Comparison of ENCODE assay signal across 1 cellular context in the genomic region with DNA sequence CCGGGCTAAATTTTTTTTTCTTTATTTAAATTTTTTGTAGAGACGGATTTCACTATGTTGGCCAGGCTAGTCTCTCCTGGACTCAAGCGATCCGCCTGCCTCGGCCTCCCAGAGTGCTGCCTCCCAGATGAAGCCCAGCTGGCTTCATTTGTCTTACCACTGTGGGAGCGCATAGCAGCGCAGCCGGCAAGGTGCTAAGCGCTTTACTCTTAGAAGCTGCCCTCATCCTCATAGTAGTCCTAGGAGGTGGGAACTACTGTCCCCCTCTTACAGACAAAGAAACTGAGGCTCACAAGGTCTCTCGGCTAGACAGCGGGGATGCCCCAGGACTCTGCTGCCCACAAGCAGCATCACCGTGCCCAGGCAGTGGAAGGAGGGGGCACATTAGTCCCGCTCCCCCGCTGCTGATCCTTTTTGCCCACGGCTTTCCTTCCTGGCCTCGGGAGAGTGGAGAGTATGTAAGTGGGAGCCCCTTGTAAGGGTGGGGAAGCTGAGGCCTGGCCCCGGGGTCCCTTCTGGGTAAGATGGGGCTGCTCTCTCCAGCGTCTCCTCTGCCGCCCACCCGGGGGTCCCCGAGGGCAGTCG.
TF ChIP-seq lines count a peak whose summit lies in the region.

No MANE protein-coding gene starts in this region.

TF ChIP-seq in HepG2, 621 proteins besides CTCF, POLR2A, EP300 and RAD21:
- TF ChIP-seq REPIN1 (CRISPR knock-in tag; IDR thresholded peaks at IDR 0.05; ENCODE audit: borderline replicate concordance, low read depth) (no peak), EZH2 (conservative IDR thresholded peaks at IDR 0.05; ENCODE audit: low read depth, low read length) (0 out of 2 replicates have a peak, but pooled peaks have one; percentile 54), SIN3A (IDR thresholded peaks at IDR 0.05; ENCODE audit: borderline replicate concordance, low read depth, low read length) (no peak), NRL (CRISPR knock-in tag; IDR thresholded peaks at IDR 0.05; ENCODE audit: borderline replicate concordance) (0 out of 2 replicates have a peak, but pooled peaks have one; percentile 38), ZNF274 (CRISPR knock-in tag; IDR thresholded peaks at IDR 0.05) (no peak), ZNF24 (IDR thresholded peaks at IDR 0.05) (no peak), ZNF383 (CRISPR knock-in tag; IDR thresholded peaks at IDR 0.05; ENCODE audit: borderline replicate concordance) (no peak)
